Comparison of ENCODE assay signal across 9 cellular contexts in the genomic region with DNA sequence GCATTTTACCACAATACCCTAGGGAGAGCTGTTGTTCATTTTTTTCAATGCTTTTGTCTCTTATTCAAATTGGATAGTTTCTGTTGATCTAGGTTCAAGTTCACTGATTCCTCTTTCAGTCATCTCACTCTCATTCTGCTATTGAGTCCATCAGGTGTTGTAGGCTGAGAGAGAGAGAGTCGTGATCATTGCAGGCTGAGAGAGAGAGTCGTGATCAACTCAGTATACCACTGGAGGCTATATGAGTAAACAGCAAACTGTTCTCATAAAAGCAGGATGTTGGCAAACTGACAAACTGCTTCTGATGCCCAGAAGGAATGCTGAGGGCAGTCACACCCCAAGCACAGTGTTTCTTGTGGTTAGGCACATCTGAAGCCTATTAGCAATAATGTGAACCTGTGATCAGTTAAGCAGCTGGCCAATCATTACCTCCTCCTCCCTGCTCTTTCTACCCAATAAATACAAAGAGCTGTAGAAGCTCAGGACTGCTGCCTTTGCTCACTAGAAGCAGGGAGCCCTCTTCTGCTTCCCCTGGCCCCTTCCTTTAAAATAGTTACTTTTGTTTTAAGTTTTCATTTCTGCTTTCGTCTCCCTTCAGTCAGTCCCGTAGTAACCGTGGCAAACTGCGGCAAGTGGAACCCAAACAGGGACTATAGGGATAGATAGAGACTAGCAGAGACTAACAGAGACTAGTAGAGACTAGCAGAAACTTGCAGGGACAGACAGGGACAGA.
A peak's percentile ranks its signal among the peaks of the same experiment; 100 is the strongest.
DNase-seq lines count a peak whose midpoint lies in the region; ATAC-seq and TF ChIP-seq lines count a peak whose summit lies in the region.
"Had no signal": no experiment of that assay in that cellular context is flagged by ENCODE, and none has a peak within 500 bp of the region (broad histone marks: within the 10 kb centered on the region; RNA-seq: fewer than 3 reads in every experiment).

No MANE protein-coding gene starts in this region.

- DNase-seq in GM23248 (peak; percentile 3), fibroblast of gingiva (ENCODE audit: low read depth) (peak; percentile 4), ecto neural progenitor cell (ENCODE audit: low spot score) (no peak), transverse colon (no peak), NCI-H1436 treated with DMSO at 0.1 percent for 48 hours (lab: John Stamatoyannopoulos, UW) (no peak)
- DNase-seq in effector CD8-positive, alpha-beta T cell (lab: John Stamatoyannopoulos, UW): no peak

- peak; percentile 45; the same call in 1 of the 2 replicates for TF ChIP-seq EP300 in Ishikawa (IDR thresholded peaks at IDR 0.05; ENCODE audit: borderline replicate concordance)
- no peak for TF ChIP-seq EP300 in transverse colon (IDR thresholded peaks at IDR 0.05; ENCODE audit: low read depth)

- H4K20me1 ChIP-seq in GM23248 (ENCODE audit: insufficient read depth): no peaks in the 10 kb centered on the region

- no peak for TF ChIP-seq RAD21 in Ishikawa (IDR thresholded peaks at IDR 0.05; ENCODE audit: low read depth)

- H3K79me2 ChIP-seq in GM23248 (ENCODE audit: insufficient read depth): no peaks in the 10 kb centered on the region

- 38 to 40% methylated on average over 6 of the region's 6 CpGs for WGBS in GM23248 (ENCODE audit: low coverage in 1 of 2, low lambda C conversion rate in 2 of 2, missing lambda C conversion rate in 2 of 2), 2 experiments
- 74% methylated on average over 6 of the region's 6 CpGs for WGBS in transverse colon (ENCODE audit: low coverage in 1 of 2), 2 donors

- no peaks in the 10 kb centered on the region for H3K36me3 ChIP-seq in GM23248 (ENCODE audit: low read depth)
- H3K36me3 ChIP-seq in transverse colon: no peaks in the 10 kb centered on the region
- H3K36me3 ChIP-seq: cardiac muscle cell had no signal

- in situ Hi-C loops in GM23248 (cut with MboI): loop anchor here (25.0 kb wide), 1 partner anchor 1121 kb away; no protein-coding TSS in a partner anchor
- in situ Hi-C loops in transverse colon (cut with MboI; ENCODE audit: low pct_ligation_motif_present in 1 of 4, low pct_unique_long_range_greater_than_20kb in 1 of 4, low sequenced_read_pairs in 3 of 4): no loop called here

- H3K4me2 ChIP-seq in GM23248 (ENCODE audit: unreplicated experiment): no peak overlapping the region

- intact Hi-C loops in transverse colon (cut with DNase I; ENCODE audit: low total_unique reads): no loop called here

- TF ChIP-seq CTCF in transverse colon (IDR thresholded peaks at IDR 0.05): no peak

- no peak overlapping the region for H3K27ac ChIP-seq in GM23248
- no peak overlapping the region for H3K27ac ChIP-seq in transverse colon
- H3K27ac ChIP-seq: cardiac muscle cell had no signal

- H3K9me2 ChIP-seq in GM23248 (ENCODE audit: insufficient read depth): no peaks in the 10 kb centered on the region

- H2AFZ ChIP-seq in GM23248: no peak overlapping the region

- H3K9me3 ChIP-seq in GM23248 (ENCODE audit: low read depth) (no peaks in the 10 kb centered on the region), transverse colon (no peaks in the 10 kb centered on the region)

- no peaks in the 10 kb centered on the region for H3F3A ChIP-seq in GM23248 (ENCODE audit: insufficient read depth)

- H3K9ac ChIP-seq in GM23248: no peak overlapping the region

- H3K4me3 ChIP-seq in GM23248 (no peak overlapping the region), transverse colon (no peak overlapping the region)
- H3K4me3 ChIP-seq: cardiac muscle cell had no signal

- TF ChIP-seq POLR2A in transverse colon (IDR thresholded peaks at IDR 0.05): no peak

- H3K4me1 ChIP-seq in GM23248 (ENCODE audit: insufficient read depth): no peaks in the 10 kb centered on the region
- H3K4me1 ChIP-seq in transverse colon: no peaks in the 10 kb centered on the region

- peak; percentile 90 for ATAC-seq in GM18502 (IDR thresholded peaks at IDR 0.05; ENCODE audit: poor library complexity, unreplicated experiment)

- H3K27me3 ChIP-seq in GM23248 (replicated peaks; ENCODE audit: insufficient read depth) (no peaks in the 10 kb centered on the region), transverse colon (no peaks in the 10 kb centered on the region)
- H3K27me3 ChIP-seq: cardiac muscle cell had no signal

TF ChIP-seq in Ishikawa, 13 proteins besides CTCF, POLR2A, EP300 and RAD21:
- TF ChIP-seq, protein P1, sequence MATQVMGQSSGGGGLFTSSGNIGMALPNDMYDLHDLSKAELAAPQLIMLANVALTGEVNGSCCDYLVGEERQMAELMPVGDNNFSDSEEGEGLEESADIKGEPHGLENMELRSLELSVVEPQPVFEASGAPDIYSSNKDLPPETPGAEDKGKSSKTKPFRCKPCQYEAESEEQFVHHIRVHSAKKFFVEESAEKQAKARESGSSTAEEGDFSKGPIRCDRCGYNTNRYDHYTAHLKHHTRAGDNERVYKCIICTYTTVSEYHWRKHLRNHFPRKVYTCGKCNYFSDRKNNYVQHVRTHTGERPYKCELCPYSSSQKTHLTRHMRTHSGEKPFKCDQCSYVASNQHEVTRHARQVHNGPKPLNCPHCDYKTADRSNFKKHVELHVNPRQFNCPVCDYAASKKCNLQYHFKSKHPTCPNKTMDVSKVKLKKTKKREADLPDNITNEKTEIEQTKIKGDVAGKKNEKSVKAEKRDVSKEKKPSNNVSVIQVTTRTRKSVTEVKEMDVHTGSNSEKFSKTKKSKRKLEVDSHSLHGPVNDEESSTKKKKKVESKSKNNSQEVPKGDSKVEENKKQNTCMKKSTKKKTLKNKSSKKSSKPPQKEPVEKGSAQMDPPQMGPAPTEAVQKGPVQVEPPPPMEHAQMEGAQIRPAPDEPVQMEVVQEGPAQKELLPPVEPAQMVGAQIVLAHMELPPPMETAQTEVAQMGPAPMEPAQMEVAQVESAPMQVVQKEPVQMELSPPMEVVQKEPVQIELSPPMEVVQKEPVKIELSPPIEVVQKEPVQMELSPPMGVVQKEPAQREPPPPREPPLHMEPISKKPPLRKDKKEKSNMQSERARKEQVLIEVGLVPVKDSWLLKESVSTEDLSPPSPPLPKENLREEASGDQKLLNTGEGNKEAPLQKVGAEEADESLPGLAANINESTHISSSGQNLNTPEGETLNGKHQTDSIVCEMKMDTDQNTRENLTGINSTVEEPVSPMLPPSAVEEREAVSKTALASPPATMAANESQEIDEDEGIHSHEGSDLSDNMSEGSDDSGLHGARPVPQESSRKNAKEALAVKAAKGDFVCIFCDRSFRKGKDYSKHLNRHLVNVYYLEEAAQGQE (IDR thresholded peaks at IDR 0.05; ENCODE audit: low read depth): no peak
- TF ChIP-seq CEBPB (IDR thresholded peaks at IDR 0.05) (no peak), EGR1 (IDR thresholded peaks at IDR 0.05) (no peak), TCF12 (IDR thresholded peaks at IDR 0.05; ENCODE audit: low read depth) (0 out of 2 replicates have a peak, but pooled peaks have one; percentile 31), CREB1 (IDR thresholded peaks at IDR 0.05; ENCODE audit: low read depth) (no peak), NFIC (IDR thresholded peaks at IDR 0.05) (peak; percentile 40), YY1 (IDR thresholded peaks at IDR 0.05; ENCODE audit: low read depth) (no peak), USF1 (IDR thresholded peaks at IDR 0.05) (no peak), MAX (IDR thresholded peaks at IDR 0.05) (no peak), FOXM1 (IDR thresholded peaks at IDR 0.05; ENCODE audit: borderline replicate concordance, low read depth) (no peak), TAF1 (IDR thresholded peaks at IDR 0.05; ENCODE audit: low read depth) (no peak), TEAD4 (IDR thresholded peaks at IDR 0.05) (0 out of 2 replicates have a peak, but pooled peaks have one; percentile 25), ZBTB7A (IDR thresholded peaks at IDR 0.05; ENCODE audit: low read depth) (no peak)

Comparison
In these comparisons a context has a peak if more than half of its experiments do, and no peak if none do; other contexts are left out.
1. DNase-seq: peak in GM23248 (single experiment) and fibroblast of gingiva (single experiment); none in effector CD8-positive, alpha-beta T cell (single experiment), ecto neural progenitor cell (single experiment), transverse colon (single experiment) and NCI-H1436 treated with DMSO at 0.1 percent for 48 hours (single experiment).